In the genomic region with DNA sequence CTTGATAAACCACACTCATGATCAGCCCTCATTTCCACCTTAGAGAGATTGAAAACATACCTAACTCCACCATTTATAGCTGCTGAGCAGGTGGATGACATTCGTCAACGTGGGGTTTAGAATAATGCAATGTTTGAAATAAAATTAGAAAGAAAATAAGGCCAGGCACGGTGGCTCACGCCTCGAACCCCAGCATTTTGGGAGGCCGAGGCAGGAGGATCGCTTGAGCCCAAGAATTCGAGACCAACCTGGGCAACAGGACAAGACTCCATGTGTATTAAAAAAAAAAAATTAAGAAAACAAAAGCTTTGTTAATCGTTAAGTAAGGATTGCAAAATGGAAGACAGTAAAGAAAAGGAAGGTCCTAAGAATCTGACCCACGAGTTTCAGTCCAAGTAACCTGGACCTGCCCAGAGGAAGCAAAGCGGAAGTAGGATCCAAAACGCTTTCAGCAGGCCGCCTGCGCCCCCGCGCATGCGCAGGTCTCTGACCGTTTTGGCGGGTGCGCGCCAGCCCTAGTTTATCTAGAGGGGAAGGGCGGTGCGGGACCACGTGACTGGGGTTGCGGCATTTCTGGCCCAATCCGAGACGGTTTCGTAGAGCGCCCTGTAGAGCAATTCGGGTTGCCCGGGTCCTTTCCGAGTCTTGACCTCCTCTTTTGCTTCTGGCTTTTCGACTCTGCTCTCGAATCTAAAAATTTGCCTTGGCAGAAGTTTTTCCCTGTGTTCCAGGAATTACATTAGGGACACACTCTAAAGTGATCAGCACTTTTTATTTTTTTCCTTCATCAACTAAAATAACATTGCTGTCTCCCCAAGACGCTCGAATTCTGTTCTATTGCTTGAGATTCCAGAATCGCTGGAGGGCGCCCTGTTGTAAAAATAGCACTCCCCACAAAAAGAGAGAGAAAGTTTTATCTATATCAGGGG, we compare ENCODE assay signal across 1 cellular context.
TF ChIP-seq lines count a peak whose summit lies in the region.

No MANE protein-coding gene starts in this region.

TF ChIP-seq in SK-N-SH treated with all-trans-retinoic acid at 6 μM for 48 hours, 23 proteins besides CTCF, POLR2A, EP300 and RAD21 (continued from another document):
- TF ChIP-seq, protein P1, sequence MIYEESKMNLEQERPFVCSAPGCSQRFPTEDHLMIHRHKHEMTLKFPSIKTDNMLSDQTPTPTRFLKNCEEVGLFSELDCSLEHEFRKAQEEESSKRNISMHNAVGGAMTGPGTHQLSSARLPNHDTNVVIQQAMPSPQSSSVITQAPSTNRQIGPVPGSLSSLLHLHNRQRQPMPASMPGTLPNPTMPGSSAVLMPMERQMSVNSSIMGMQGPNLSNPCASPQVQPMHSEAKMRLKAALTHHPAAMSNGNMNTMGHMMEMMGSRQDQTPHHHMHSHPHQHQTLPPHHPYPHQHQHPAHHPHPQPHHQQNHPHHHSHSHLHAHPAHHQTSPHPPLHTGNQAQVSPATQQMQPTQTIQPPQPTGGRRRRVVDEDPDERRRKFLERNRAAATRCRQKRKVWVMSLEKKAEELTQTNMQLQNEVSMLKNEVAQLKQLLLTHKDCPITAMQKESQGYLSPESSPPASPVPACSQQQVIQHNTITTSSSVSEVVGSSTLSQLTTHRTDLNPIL (CRISPR knock-in tag; IDR thresholded peaks at IDR 0.05; ENCODE audit: low read depth), result no peak
- no peak for TF ChIP-seq ZNF8 (CRISPR knock-in tag; IDR thresholded peaks at IDR 0.05)
- TF ChIP-seq ESRRG (CRISPR knock-in tag; IDR thresholded peaks at IDR 0.05), result no peak
- TF ChIP-seq, protein P2, sequence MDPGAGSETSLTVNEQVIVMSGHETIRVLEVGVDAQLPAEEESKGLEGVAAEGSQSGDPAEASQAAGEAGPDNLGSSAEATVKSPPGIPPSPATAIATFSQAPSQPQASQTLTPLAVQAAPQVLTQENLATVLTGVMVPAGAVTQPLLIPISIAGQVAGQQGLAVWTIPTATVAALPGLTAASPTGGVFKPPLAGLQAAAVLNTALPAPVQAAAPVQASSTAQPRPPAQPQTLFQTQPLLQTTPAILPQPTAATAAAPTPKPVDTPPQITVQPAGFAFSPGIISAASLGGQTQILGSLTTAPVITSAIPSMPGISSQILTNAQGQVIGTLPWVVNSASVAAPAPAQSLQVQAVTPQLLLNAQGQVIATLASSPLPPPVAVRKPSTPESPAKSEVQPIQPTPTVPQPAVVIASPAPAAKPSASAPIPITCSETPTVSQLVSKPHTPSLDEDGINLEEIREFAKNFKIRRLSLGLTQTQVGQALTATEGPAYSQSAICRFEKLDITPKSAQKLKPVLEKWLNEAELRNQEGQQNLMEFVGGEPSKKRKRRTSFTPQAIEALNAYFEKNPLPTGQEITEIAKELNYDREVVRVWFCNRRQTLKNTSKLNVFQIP (CRISPR knock-in tag; IDR thresholded peaks at IDR 0.05; ENCODE audit: borderline replicate concordance, low read depth), result no peak
- TF ChIP-seq, protein P3, sequence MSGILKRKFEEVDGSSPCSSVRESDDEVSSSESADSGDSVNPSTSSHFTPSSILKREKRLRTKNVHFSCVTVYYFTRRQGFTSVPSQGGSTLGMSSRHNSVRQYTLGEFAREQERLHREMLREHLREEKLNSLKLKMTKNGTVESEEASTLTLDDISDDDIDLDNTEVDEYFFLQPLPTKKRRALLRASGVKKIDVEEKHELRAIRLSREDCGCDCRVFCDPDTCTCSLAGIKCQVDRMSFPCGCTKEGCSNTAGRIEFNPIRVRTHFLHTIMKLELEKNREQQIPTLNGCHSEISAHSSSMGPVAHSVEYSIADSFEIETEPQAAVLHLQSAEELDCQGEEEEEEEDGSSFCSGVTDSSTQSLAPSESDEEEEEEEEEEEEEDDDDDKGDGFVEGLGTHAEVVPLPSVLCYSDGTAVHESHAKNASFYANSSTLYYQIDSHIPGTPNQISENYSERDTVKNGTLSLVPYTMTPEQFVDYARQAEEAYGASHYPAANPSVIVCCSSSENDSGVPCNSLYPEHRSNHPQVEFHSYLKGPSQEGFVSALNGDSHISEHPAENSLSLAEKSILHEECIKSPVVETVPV (CRISPR knock-in tag; IDR thresholded peaks at IDR 0.05), result no peak
- no peak for TF ChIP-seq ARNTL (CRISPR knock-in tag; IDR thresholded peaks at IDR 0.05; ENCODE audit: borderline replicate concordance, low read depth)
- TF ChIP-seq TOX (CRISPR knock-in tag; IDR thresholded peaks at IDR 0.05; ENCODE audit: borderline replicate concordance), result no peak
TF ChIP-seq in SK-N-SH treated with all-trans-retinoic acid at 6 μM for 48 hours: peak in this region for 0.
